Comparison of ENCODE assay signal across 8 cellular contexts in genomic region chr9:35748858-35749514, GRCh38. TPM values are rescaled to one million over a fixed set of nuclear protein-coding genes. Genes with fewer than 3 reads are reported as not detected.
DNase-seq lines count a peak whose midpoint lies in the region; ATAC-seq and TF ChIP-seq lines count a peak whose summit lies in the region.

Gene GBA2, minus strand, starts transcription at chr9:35749228. Its CDS starts 524 bp downstream, at chr9:35748704.
A gene with protein sequence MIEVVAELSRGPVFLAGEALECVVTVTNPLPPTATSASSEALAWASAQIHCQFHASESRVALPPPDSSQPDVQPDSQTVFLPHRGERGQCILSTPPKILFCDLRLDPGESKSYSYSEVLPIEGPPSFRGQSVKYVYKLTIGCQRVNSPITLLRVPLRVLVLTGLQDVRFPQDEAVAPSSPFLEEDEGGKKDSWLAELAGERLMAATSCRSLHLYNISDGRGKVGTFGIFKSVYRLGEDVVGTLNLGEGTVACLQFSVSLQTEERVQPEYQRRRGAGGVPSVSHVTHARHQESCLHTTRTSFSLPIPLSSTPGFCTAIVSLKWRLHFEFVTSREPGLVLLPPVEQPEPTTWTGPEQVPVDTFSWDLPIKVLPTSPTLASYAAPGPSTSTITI (plus strand): TSS chr9:35749287. CDS start chr9:35749756, 469 bp downstream.

- no peaks in the 10 kb centered on the region; the same call in 1 of the 2 replicates for H3K36me3 ChIP-seq in PC-9 (ENCODE audit: low read depth)
- H3K36me3 ChIP-seq in esophagus muscularis mucosa, result peaks cover 44 to 50% (median 47%) of the 10 kb centered on the region in 4 donors
- peaks cover 34% of the 10 kb centered on the region for H3K36me3 ChIP-seq in mucosa of stomach (ENCODE audit: control insufficient read depth, insufficient read depth, low read length)
- H3K36me3 ChIP-seq in stomach, result peaks cover 44 to 49% (median 45%) of the 10 kb centered on the region in 4 donors

- TF ChIP-seq POLR2A in esophagus muscularis mucosa (IDR thresholded peaks at IDR 0.05; ENCODE audit: low read depth) (peak; percentile 34), stomach (IDR thresholded peaks at IDR 0.05) (no peak)

- DNase-seq in Caki2 (ENCODE audit: low read depth) (peak; percentile 70), HT-29 (ENCODE audit: low spot score) (peak; percentile 86), PC-9 (peak; percentile 69 to 77), esophagus muscularis mucosa (ENCODE audit: extremely low spot score) (no peak), stomach (peak; percentile 89)
- DNase-seq in activated T-helper 1 cell treated with anti-CD3 and anti-CD28 coated beads, Interleukin-12 subunit alpha, Interleukin-12 subunit beta, Interleukin-2, Interleukin-4 antibody, amounts not matched to agents 30 ng/mL and 10 ng/mL and 1 ng/mL, durations not matched to agents 14 hours and 24 hours and 36 hours (ENCODE audit: low spot score), result peak; percentile 69

- no peaks in the 10 kb centered on the region for H3K27me3 ChIP-seq in PC-9 (ENCODE audit: insufficient read depth, low read depth)
- H3K27me3 ChIP-seq in esophagus muscularis mucosa, result no peaks in the 10 kb centered on the region
- H3K27me3 ChIP-seq in mucosa of stomach (ENCODE audit: control insufficient read depth, insufficient read depth, low read length), result no peaks in the 10 kb centered on the region
- no peaks in the 10 kb centered on the region for H3K27me3 ChIP-seq in stomach

- BruUV-seq in PC-9 (replicated peaks; lab: Mats Ljungman, UMichigan), result no TSS peak

- peaks cover 23% of the 10 kb centered on the region for H3K4me1 ChIP-seq in PC-9 (replicated peaks; ENCODE audit: insufficient read depth)
- peaks cover 47 to 66% (median 56%) of the 10 kb centered on the region in 4 donors for H3K4me1 ChIP-seq in esophagus muscularis mucosa
- H3K4me1 ChIP-seq in mucosa of stomach (ENCODE audit: control insufficient read depth, insufficient read depth, low read length), result peaks cover 31% of the 10 kb centered on the region
- peaks cover 36 to 61% (median 53%) of the 10 kb centered on the region in 4 donors for H3K4me1 ChIP-seq in stomach

- peak within 1 kb of the TSS; percentile 86 for H2AFZ ChIP-seq in PC-9

- no peak for TF ChIP-seq EP300 in esophagus muscularis mucosa (IDR thresholded peaks at IDR 0.05)
- no peak for TF ChIP-seq EP300 in stomach (IDR thresholded peaks at IDR 0.05)

- POLR2A ChIA-PET in PC-9 (lab: Charles Lee; ENCODE audit: unreplicated experiment), result interaction anchor here (0.6 to 0.7 kb wide), 4 partner anchors 11 to 122 kb away, joined by 3 to 7 read pairs (median 4); partner anchors contain the start of gene SPAG8

- TF ChIP-seq CTCF in PC-9 (conservative IDR thresholded peaks at IDR 0.05) (no peak), esophagus muscularis mucosa (IDR thresholded peaks at IDR 0.05) (no peak), stomach (IDR thresholded peaks at IDR 0.05) (no peak)

- no peaks in the 10 kb centered on the region for H3K9me2 ChIP-seq in PC-9 (ENCODE audit: insufficient read depth)

- H3K9me3 Mint-ChIP-seq in activated T-helper 1 cell treated with anti-CD3 and anti-CD28 coated beads, Interleukin-12 subunit alpha, Interleukin-12 subunit beta, Interleukin-2, Interleukin-4 antibody, amounts not matched to agents 30 ng/mL and 10 ng/mL and 1 ng/mL, durations not matched to agents 14 hours and 24 hours and 36 hours, result no peaks in the 10 kb centered on the region

- peak within 1 kb of the TSS; percentile 93 for H3K9ac ChIP-seq in mucosa of stomach (ENCODE audit: low read length)

- peaks cover 13% of the 10 kb centered on the region; the same call in 1 of the 2 replicates for H4K20me1 ChIP-seq in PC-9 (ENCODE audit: insufficient read depth)

- CTCF ChIA-PET in PC-9 (lab: Charles Lee), result interaction anchor here (0.7 to 1.0 kb wide), 4 partner anchors 13 to 96 kb away, joined by 3 read pairs; partner anchors contain the start of gene ARHGEF39

- intact Hi-C loops in PC-9 (cut with micrococcal nuclease; ENCODE audit: unreplicated experiment), result loop anchor here (2.0 kb wide), 1 partner anchor 16 kb away; the partner anchor contains the start of genes CREB3 and TLN1
- intact Hi-C loops in activated T-helper 1 cell treated with anti-CD3 and anti-CD28 coated beads, Interleukin-12 subunit alpha, Interleukin-12 subunit beta, Interleukin-2, Interleukin-4 antibody, amounts not matched to agents 30 ng/mL and 10 ng/mL and 1 ng/mL, durations not matched to agents 14 hours and 24 hours and 36 hours (cut with micrococcal nuclease), result loop anchor here (1.0 to 5.0 kb wide), 7 partner anchors 8 to 637 kb away; partner anchors contain the start of genes CREB3, FAM221B, HINT2 and TLN1
- intact Hi-C loops in esophagus muscularis mucosa (cut with DNase I), result no loop called here
- intact Hi-C loops in stomach (cut with DNase I; ENCODE audit: low total_unique reads), result no loop called here

- 0% methylated on average over 32 of the region's 69 CpGs for WGBS in esophagus muscularis mucosa
- 0 to 1% (median 0%) methylated on average over 18 to 68 of the region's 69 CpGs for WGBS in stomach, 5 donors

- in situ Hi-C loops in Caki2 (cut with HindIII; ENCODE audit: low pct_unique_long_range_greater_than_20kb, low sequenced_read_pairs), result no loop called here

- H3K4me3 Mint-ChIP-seq in activated T-helper 1 cell treated with anti-CD3 and anti-CD28 coated beads, Interleukin-12 subunit alpha, Interleukin-12 subunit beta, Interleukin-2, Interleukin-4 antibody, amounts not matched to agents 30 ng/mL and 10 ng/mL and 1 ng/mL, durations not matched to agents 14 hours and 24 hours and 36 hours, result peak within 1 kb of the TSS; percentile 95

- H3K9me3 ChIP-seq in PC-9 (ENCODE audit: insufficient read depth, low read depth) (no peaks in the 10 kb centered on the region), esophagus muscularis mucosa (no peaks in the 10 kb centered on the region), mucosa of stomach (ENCODE audit: control insufficient read depth, low read length) (no peaks in the 10 kb centered on the region), stomach (no peaks in the 10 kb centered on the region)

- peaks cover 51% of the 10 kb centered on the region for H3K79me2 ChIP-seq in PC-9 (ENCODE audit: low read depth)

- peaks cover 40% of the 10 kb centered on the region for H3K4me1 Mint-ChIP-seq in activated T-helper 1 cell treated with anti-CD3 and anti-CD28 coated beads, Interleukin-12 subunit alpha, Interleukin-12 subunit beta, Interleukin-2, Interleukin-4 antibody, amounts not matched to agents 30 ng/mL and 10 ng/mL and 1 ng/mL, durations not matched to agents 14 hours and 24 hours and 36 hours (ENCODE audit: low read depth)

- H3K4me3 ChIP-seq in PC-9 (peak within 1 kb of the TSS; percentile 79), esophagus muscularis mucosa (peak within 1 kb of the TSS; percentile 64 to 90 (median 84)), mucosa of stomach (ENCODE audit: low read length) (peak within 1 kb of the TSS; percentile 75), stomach (peak within 1 kb of the TSS; percentile 75 to 94 (median 79))

- peak within 1 kb of the TSS; percentile 96 for H3K4me2 ChIP-seq in PC-9

- H3K36me3 Mint-ChIP-seq in activated T-helper 1 cell treated with anti-CD3 and anti-CD28 coated beads, Interleukin-12 subunit alpha, Interleukin-12 subunit beta, Interleukin-2, Interleukin-4 antibody, amounts not matched to agents 30 ng/mL and 10 ng/mL and 1 ng/mL, durations not matched to agents 14 hours and 24 hours and 36 hours (ENCODE audit: low read depth), result peaks cover 33% of the 10 kb centered on the region

- H3K27me3 Mint-ChIP-seq in activated T-helper 1 cell treated with anti-CD3 and anti-CD28 coated beads, Interleukin-12 subunit alpha, Interleukin-12 subunit beta, Interleukin-2, Interleukin-4 antibody, amounts not matched to agents 30 ng/mL and 10 ng/mL and 1 ng/mL, durations not matched to agents 14 hours and 24 hours and 36 hours (ENCODE audit: insufficient read depth), result no peaks in the 10 kb centered on the region

- peak; percentile 66 for ATAC-seq in GM21360 (IDR thresholded peaks at IDR 0.05; ENCODE audit: unreplicated experiment)

- H3K27ac Mint-ChIP-seq in activated T-helper 1 cell treated with anti-CD3 and anti-CD28 coated beads, Interleukin-12 subunit alpha, Interleukin-12 subunit beta, Interleukin-2, Interleukin-4 antibody, amounts not matched to agents 30 ng/mL and 10 ng/mL and 1 ng/mL, durations not matched to agents 14 hours and 24 hours and 36 hours, result peak within 1 kb of the TSS; percentile 73

- H3K27ac ChIP-seq in PC-9 (peak within 1 kb of the TSS; percentile 51), esophagus muscularis mucosa (replicated peaks in 1 of 4) (peak within 1 kb of the TSS; percentile 88 to 93 (median 91)), stomach (peak within 1 kb of the TSS; percentile 87 to 96 (median 95))

- 0 out of 2 replicates have a peak, but pooled peaks cover 8% of the 10 kb centered on the region for H3F3A ChIP-seq in PC-9 (ENCODE audit: insufficient read depth, low read depth)

RNA-seq across cellular contexts. Expression of gene GBA2, which starts in this region (rescaled TPM):
- total RNA-seq in Caki2 (2014; rRNA removed; shearing (Covaris generic); ENCODE audit: low replicate concordance), result 17.7 and 24.7 TPM in 2 replicates
- 74.6 and 84.9 TPM in 2 replicates for total RNA-seq in HT-29 (2014; rRNA removed; shearing (Covaris generic))
- total RNA-seq in PC-9 (2021), result 25.0 and 29.6 TPM in 2 replicates
- total RNA-seq in activated T-helper 1 cell treated with anti-CD3 and anti-CD28 coated beads, Interleukin-12 subunit alpha, Interleukin-12 subunit beta, Interleukin-2, Interleukin-4 antibody, amounts not matched to agents 30 ng/mL and 10 ng/mL and 1 ng/mL, durations not matched to agents 14 hours and 24 hours and 36 hours, result 54.7 and 58.4 TPM in 2 replicates
- total RNA-seq in esophagus muscularis mucosa, result 10 to 100 TPM; 44.0 to 67.8 (median 55.5) TPM
- total RNA-seq in stomach, result 100 to 1,000 TPM in 3 of 5 donors, 10 to 100 TPM in 2; 29.8 to 210 (median 145) TPM
- polyA plus RNA-seq in stomach, result 10 to 100 TPM; 26.5 to 38.9 (median 32.5) TPM

RNA-seq across cellular contexts. Expression of the second gene that starts in this region (rescaled TPM):
- 5.7 and 7.4 TPM in 2 replicates for total RNA-seq in Caki2 (2014; rRNA removed; shearing (Covaris generic); ENCODE audit: low replicate concordance)
- 18.9 and 20.6 TPM in 2 replicates for total RNA-seq in HT-29 (2014; rRNA removed; shearing (Covaris generic))
- total RNA-seq in PC-9 (2021), result 21.8 and 25.1 TPM in 2 replicates
- total RNA-seq in activated T-helper 1 cell treated with anti-CD3 and anti-CD28 coated beads, Interleukin-12 subunit alpha, Interleukin-12 subunit beta, Interleukin-2, Interleukin-4 antibody, amounts not matched to agents 30 ng/mL and 10 ng/mL and 1 ng/mL, durations not matched to agents 14 hours and 24 hours and 36 hours, result 18.4 and 18.9 TPM in 2 replicates
- 10 to 100 TPM; 22.0 to 31.8 (median 26.8) TPM for total RNA-seq in esophagus muscularis mucosa
- total RNA-seq in stomach, result 10 to 100 TPM in 4 of 5 donors, 1 to 10 TPM in 1; 7.0 to 21.2 (median 14.7) TPM
- 10 to 100 TPM in 1 of 3 donors, 1 to 10 TPM in 2; 3.8 to 12.8 (median 7.2) TPM for polyA plus RNA-seq in stomach

Comparison
In these comparisons a context has a peak if more than half of its experiments do, and no peak if none do; other contexts are left out.
1. intact Hi-C loops: an anchor here in PC-9 (2.0 kb wide) and activated T-helper 1 cell treated with anti-CD3 and anti-CD28 coated beads, Interleukin-12 subunit alpha, Interleukin-12 subunit beta, Interleukin-2, Interleukin-4 antibody, amounts not matched to agents 30 ng/mL and 10 ng/mL and 1 ng/mL, durations not matched to agents 14 hours and 24 hours and 36 hours (1.0 to 5.0 kb wide); none called in esophagus muscularis mucosa and stomach.